In genomic region chr3:58038675-58039302, GRCh38 we compare ENCODE assay signal across 14 cellular contexts. TPM values are rescaled to one million over a fixed set of nuclear protein-coding genes. Genes with fewer than 3 reads are reported as not detected.
DNase-seq lines count a peak whose midpoint lies in the region; ATAC-seq, FAIRE-seq and TF ChIP-seq lines count a peak whose summit lies in the region.
"Had no signal": no experiment of that assay in that cellular context is flagged by ENCODE, and none has a peak within 500 bp of the region (broad histone marks: within the 10 kb centered on the region; RNA-seq: fewer than 3 reads in every experiment).

No MANE protein-coding gene starts in this region.

- peak overlapping the region; percentile 71 for H3K4me2 ChIP-seq in A549

- peak overlapping the region in 1 of 2 experiments; percentile 38; a peak in 1 of 6 replicates for H3K27ac ChIP-seq in A549
- peak overlapping the region; percentile 94 for H3K27ac ChIP-seq in RWPE2 (ENCODE audit: poor library complexity, severe bottlenecking)
- no peak overlapping the region for H3K27ac ChIP-seq in ascending aorta
- H3K27ac ChIP-seq: skin epidermis had no signal

- CTCF ChIA-PET in A549 (lab: Yijun Ruan, JAX) (interaction anchor here (0.7 to 1.2 kb wide), 3 partner anchors 78 to 1911 kb away, joined by 3 to 4 read pairs (median 4); no protein-coding TSS in a partner anchor), HEK293T (lab: Yijun Ruan, JAX) (no interaction called here)

- TF ChIP-seq RAD21 in A549 (conservative IDR thresholded peaks at IDR 0.05 in 1 of 2, IDR thresholded peaks at IDR 0.05 in 1 of 2): no peak

- H3K36me3 ChIP-seq in RWPE2 (ENCODE audit: low read depth): peaks cover 78% of the 10 kb centered on the region
- H3K36me3 ChIP-seq in ascending aorta: no peaks in the 10 kb centered on the region

- TF ChIP-seq CTCF in A549 (IDR thresholded peaks at IDR 0.05) (no peak), RWPE2 (IDR thresholded peaks at IDR 0.05; ENCODE audit: poor library complexity, severe bottlenecking) (no peak), ascending aorta (IDR thresholded peaks at IDR 0.05) (no peak)

- H3K9me3 Mint-ChIP-seq in stimulated activated effector memory CD8-positive, alpha-beta T cell treated with anti-CD3 and anti-CD28 coated beads, Interleukin-12 subunit alpha, Interleukin-12 subunit beta, amount 100 ng/mL, for 72 hours: no peaks in the 10 kb centered on the region
- H3K9me3 Mint-ChIP-seq: activated naive CD8-positive, alpha-beta T cell treated with anti-CD3 and anti-CD28 coated beads, Interleukin-2, amount 10 ng/mL, durations not matched to agents 7 days and 5 days; naive thymus-derived CD4-positive, alpha-beta T cell had no signal

- intact Hi-C loops in ascending aorta (cut with DNase I): no loop called here

- no peak overlapping the region for H3K27ac Mint-ChIP-seq in stimulated activated effector memory CD8-positive, alpha-beta T cell treated with anti-CD3 and anti-CD28 coated beads, Interleukin-12 subunit alpha, Interleukin-12 subunit beta, amount 100 ng/mL, for 72 hours
- H3K27ac Mint-ChIP-seq: activated naive CD8-positive, alpha-beta T cell treated with anti-CD3 and anti-CD28 coated beads, Interleukin-2, amount 10 ng/mL, durations not matched to agents 7 days and 5 days had no signal

- DNase-seq in A549 (ENCODE audit: low read depth in 1 of 2, low spot score in 1 of 2) (no peak), HEK293T (ENCODE audit: extremely low spot score) (no peak), RWPE2 (ENCODE audit: low spot score) (no peak), kidney tubule cell (ENCODE audit: low spot score) (peak; percentile 62), NCI-H1105 (lab: John Stamatoyannopoulos, UW) (no peak), ascending aorta (ENCODE audit: low spot score in 2 of 2) (no peak)
- DNase-seq in stimulated activated effector memory CD8-positive, alpha-beta T cell treated with anti-CD3 and anti-CD28 coated beads, Interleukin-12 subunit alpha, Interleukin-12 subunit beta, amount 100 ng/mL, for 72 hours (ENCODE audit: low spot score in 2 of 2): no peak
- DNase-seq in activated CD8-positive, alpha-beta memory T cell treated with anti-CD3 and anti-CD28 coated beads, Interleukin-2, amount 50 U/mL, for 48 hours: no peak
- DNase-seq: activated naive CD8-positive, alpha-beta T cell treated with anti-CD3 and anti-CD28 coated beads, Interleukin-2, amount 10 ng/mL, durations not matched to agents 7 days and 5 days; naive thymus-derived CD4-positive, alpha-beta T cell; NCI-H146; T-helper 9 cell had no signal

- FAIRE-seq in A549 (lab: Jason Lieb, UNC): no peak
- FAIRE-seq: colon had no signal

- peaks cover 61% of the 10 kb centered on the region for H3K4me1 Mint-ChIP-seq in stimulated activated effector memory CD8-positive, alpha-beta T cell treated with anti-CD3 and anti-CD28 coated beads, Interleukin-12 subunit alpha, Interleukin-12 subunit beta, amount 100 ng/mL, for 72 hours

- H3K4me3 ChIP-seq in A549: no peak overlapping the region
- H3K4me3 ChIP-seq in RWPE2 (ENCODE audit: severe bottlenecking): no peak overlapping the region
- H3K4me3 ChIP-seq in ascending aorta: no peak overlapping the region
- H3K4me3 ChIP-seq: skin epidermis had no signal

- H3K9me3 ChIP-seq in A549 (no peaks in the 10 kb centered on the region), RWPE2 (ENCODE audit: severe bottlenecking) (no peaks in the 10 kb centered on the region), ascending aorta (no peaks in the 10 kb centered on the region)

- no peak overlapping the region for H3K4me3 Mint-ChIP-seq in stimulated activated effector memory CD8-positive, alpha-beta T cell treated with anti-CD3 and anti-CD28 coated beads, Interleukin-12 subunit alpha, Interleukin-12 subunit beta, amount 100 ng/mL, for 72 hours
- H3K4me3 Mint-ChIP-seq: activated naive CD8-positive, alpha-beta T cell treated with anti-CD3 and anti-CD28 coated beads, Interleukin-2, amount 10 ng/mL, durations not matched to agents 7 days and 5 days had no signal

- peaks cover 100% of the 10 kb centered on the region for H3K4me1 ChIP-seq in A549
- H3K4me1 ChIP-seq in RWPE2 (ENCODE audit: insufficient read depth, poor library complexity, severe bottlenecking): peaks cover 89% of the 10 kb centered on the region
- H3K4me1 ChIP-seq in ascending aorta: peaks cover 3 to 61% of the 10 kb centered on the region in 2 donors

- 43% methylated on average over 8 of the region's 8 CpGs for WGBS in A549 (ENCODE audit: missing lambda C conversion rate)

- peaks cover 5% of the 10 kb centered on the region for H3K36me3 Mint-ChIP-seq in stimulated activated effector memory CD8-positive, alpha-beta T cell treated with anti-CD3 and anti-CD28 coated beads, Interleukin-12 subunit alpha, Interleukin-12 subunit beta, amount 100 ng/mL, for 72 hours
- H3K36me3 Mint-ChIP-seq: activated naive CD8-positive, alpha-beta T cell treated with anti-CD3 and anti-CD28 coated beads, Interleukin-2, amount 10 ng/mL, durations not matched to agents 7 days and 5 days had no signal

- POLR2A ChIA-PET in A549 (lab: Yijun Ruan, JAX): no interaction called here
- POLR2A ChIA-PET in HEK293T (lab: Yijun Ruan, JAX): no interaction called here

- TF ChIP-seq POLR2A in A549 (IDR thresholded peaks at IDR 0.05; ENCODE audit: low read length): no peak

- TF ChIP-seq EP300 in A549 (IDR thresholded peaks at IDR 0.05): no peak

- ATAC-seq in A549: peak in 1 of 2 experiments; percentile 27; a peak in 3 of 6 replicates
- ATAC-seq in RWPE2 (ENCODE audit: low read depth): peak; percentile 30
- no peak for ATAC-seq in stimulated activated effector memory CD8-positive, alpha-beta T cell treated with anti-CD3 and anti-CD28 coated beads, Interleukin-12 subunit alpha, Interleukin-12 subunit beta, amount 100 ng/mL, for 72 hours
- ATAC-seq: naive thymus-derived CD4-positive, alpha-beta T cell had no signal

- H3K27me3 ChIP-seq in RWPE2 (ENCODE audit: insufficient read depth, poor library complexity, severe bottlenecking) (no peaks in the 10 kb centered on the region), ascending aorta (no peaks in the 10 kb centered on the region)

TF ChIP-seq in A549, 52 proteins besides CTCF, POLR2A, EP300 and RAD21 (continues in another document):
- TF ChIP-seq ZFP36 (IDR thresholded peaks at IDR 0.05; ENCODE audit: borderline replicate concordance, partially characterized antibody): no peak
- TF ChIP-seq SREBF2 (IDR thresholded peaks at IDR 0.05): no peak
- TF ChIP-seq MAX (IDR thresholded peaks at IDR 0.05): no peak
- no peak for TF ChIP-seq BCL3 (IDR thresholded peaks at IDR 0.05)
- TF ChIP-seq KDM5A (IDR thresholded peaks at IDR 0.05): no peak
- TF ChIP-seq USF2 (IDR thresholded peaks at IDR 0.05): no peak

TF ChIP-seq in HEK293T, 16 proteins besides CTCF, POLR2A, EP300 and RAD21:
- peak; percentile 32; the same call in 1 of the 2 replicates for TF ChIP-seq ZNF384 (IDR thresholded peaks at IDR 0.05)
- TF ChIP-seq ARNT (IDR thresholded peaks at IDR 0.05): no peak
- TF ChIP-seq FOXK2 (IDR thresholded peaks at IDR 0.05): no peak

RNA-seq across cellular contexts. Expression of gene FLNB, which starts 30.6 kb away (rescaled TPM):
- polyA plus RNA-seq in A549 (2011; rRNA removed) (387 and 439 TPM in 2 replicates), A549 (2017; fragmentation: RNase III; extraction: RNeasy Plus Mini Kit Qiagen cat#74134 plus additional on column Dnase treatment) (235 to 282 TPM (median 257 TPM) in 3 replicates)
- 153 and 161 TPM in 2 replicates for polyA plus RNA-seq in A549 (2012; cell fraction: cytosol; rRNA removed)
- 1,973 and 2,223 TPM in 2 replicates for polyA plus RNA-seq in A549 (2012; cell fraction: nucleus; rRNA removed)
- 1,159 and 1,213 TPM in 2 replicates for polyA minus RNA-seq in A549 (2011; rRNA and poly(A)+ RNA removed)
- total RNA-seq in ascending aorta: 144 TPM
